12 cellular contexts compared by ENCODE assay signal in genomic region chr7:22723642-22724041, GRCh38. TPM values are rescaled to one million over a fixed set of nuclear protein-coding genes. Genes with fewer than 3 reads are reported as not detected.
DNase-seq lines count a peak whose midpoint lies in the region; ATAC-seq and TF ChIP-seq lines count a peak whose summit lies in the region.
"Had no signal": no experiment of that assay in that cellular context is flagged by ENCODE, and none has a peak within 500 bp of the region (broad histone marks: within the 10 kb centered on the region; RNA-seq: fewer than 3 reads in every experiment).

No MANE protein-coding gene starts in this region.

- POLR2A ChIA-PET in Caco-2 (lab: Charles Lee) = no interaction called here

- TF ChIP-seq CTCF in Caco-2 (IDR thresholded peaks at IDR 0.05; ENCODE audit: insufficient read depth in 1 of 2, low read depth in 1 of 2, low read length in 1 of 2, severe bottlenecking in 1 of 2, unreplicated experiment in 1 of 2) (no peak), gastroesophageal sphincter (IDR thresholded peaks at IDR 0.05) (no peak), psoas muscle (IDR thresholded peaks at IDR 0.05) (no peak)

- H3K9me3 ChIP-seq in Caco-2 = no peaks in the 10 kb centered on the region
- H3K9me3 ChIP-seq in gastroesophageal sphincter = no peaks in the 10 kb centered on the region
- H3K9me3 ChIP-seq in psoas muscle = no peaks in the 10 kb centered on the region

- no peaks in the 10 kb centered on the region for H3K9me3 Mint-ChIP-seq in Caco-2 (ENCODE audit: unreplicated experiment)
- H3K9me3 Mint-ChIP-seq: T-cell had no signal

- peak overlapping the region in 3 of 4 donors; percentile 61 to 80 (median 69) for H3K27ac ChIP-seq in gastroesophageal sphincter
- peak overlapping the region; percentile 56 for H3K27ac ChIP-seq in psoas muscle

- no TSS peak for BruUV-seq in Caco-2 (replicated peaks; lab: Mats Ljungman, UMichigan)

- intact Hi-C loops in Caco-2 (cut with micrococcal nuclease; ENCODE audit: unreplicated experiment) (no loop called here), psoas muscle (cut with DNase I) (loop anchor here in 1 of 2 donors (10.0 kb wide), 1 partner anchor 331 kb away; no protein-coding TSS in a partner anchor)

- no peak overlapping the region for H3K4me3 Mint-ChIP-seq in Caco-2 (ENCODE audit: unreplicated experiment)
- H3K4me3 Mint-ChIP-seq: T-cell had no signal

- peaks cover 8% of the 10 kb centered on the region for H3K4me1 Mint-ChIP-seq in Caco-2 (ENCODE audit: low read depth, unreplicated experiment)

- ATAC-seq in gastroesophageal sphincter (no peak), psoas muscle (no peak), GM21423 (IDR thresholded peaks at IDR 0.05; ENCODE audit: unreplicated experiment) (no peak), HG03039 (IDR thresholded peaks at IDR 0.05; ENCODE audit: unreplicated experiment) (no peak)
- ATAC-seq: esophagus mucosa, T-cell had no signal

- DNase-seq in Caco-2 (no peak), RPMI7951 (ENCODE audit: low read depth) (peak; percentile 21), psoas muscle (peak in 1 of 2 donors; percentile 58), NCI-H187 treated with DMSO at 0.1 percent for 48 hours (lab: John Stamatoyannopoulos, UW) (no peak), DMS79 (lab: John Stamatoyannopoulos, UW) (no peak)
- DNase-seq: activated CD8-positive, alpha-beta memory T cell treated with anti-CD3 and anti-CD28 coated beads for 24 hours; Calu3; T-cell had no signal

- 48 to 67% methylated on average over 1 to 4 of the region's 4 CpGs for WGBS in gastroesophageal sphincter (ENCODE audit: low coverage in 1 of 2), 2 donors
- 46 to 48% (median 48%) methylated on average over 4 of the region's 4 CpGs for WGBS in psoas muscle, 3 donors

- CTCF ChIA-PET in Caco-2 (lab: Charles Lee) = interaction anchor here (0.7 to 5.3 kb wide), 2 partner anchors 137 to 163 kb away, joined by 3 to 95 read pairs; no protein-coding TSS in a partner anchor

- no peaks in the 10 kb centered on the region for H3K27me3 Mint-ChIP-seq in Caco-2 (ENCODE audit: insufficient read depth, unreplicated experiment)

- H3K27me3 ChIP-seq in Caco-2 (replicated peaks; ENCODE audit: control insufficient read depth, insufficient read depth, low read length) (no peaks in the 10 kb centered on the region), gastroesophageal sphincter (no peaks in the 10 kb centered on the region), psoas muscle (ENCODE audit: insufficient read depth in 3 of 3, low read length in 2 of 3) (no peaks in the 10 kb centered on the region)

- no peak for TF ChIP-seq POLR2A in gastroesophageal sphincter (IDR thresholded peaks at IDR 0.05)

- H3K4me3 ChIP-seq in Caco-2 (ENCODE audit: low read depth, low read length) (no peak overlapping the region), gastroesophageal sphincter (no peak overlapping the region), psoas muscle (no peak overlapping the region)

- H3K27ac Mint-ChIP-seq in Caco-2 (ENCODE audit: unreplicated experiment) = peak overlapping the region; percentile 31
- H3K27ac Mint-ChIP-seq: T-cell had no signal

- peaks cover 14% of the 10 kb centered on the region for H3K4me1 ChIP-seq in Caco-2
- peaks cover 3 to 78% (median 29%) of the 10 kb centered on the region in 3 donors for H3K4me1 ChIP-seq in gastroesophageal sphincter
- peaks cover 41% of the 10 kb centered on the region for H3K4me1 ChIP-seq in psoas muscle

- no peaks in the 10 kb centered on the region for H3K36me3 Mint-ChIP-seq in Caco-2 (ENCODE audit: insufficient read depth, unreplicated experiment)
- H3K36me3 Mint-ChIP-seq: T-cell had no signal

- H3K36me3 ChIP-seq in Caco-2 (ENCODE audit: control insufficient read depth, insufficient read depth, low read length) (no peaks in the 10 kb centered on the region), gastroesophageal sphincter (no peaks in the 10 kb centered on the region), psoas muscle (ENCODE audit: insufficient read depth in 1 of 2, low read depth in 1 of 2) (no peaks in the 10 kb centered on the region)

- TF ChIP-seq EP300 in gastroesophageal sphincter (IDR thresholded peaks at IDR 0.05) = no peak

RNA-seq across cellular contexts. Expression of gene IL6, which starts 3.4 kb away (rescaled TPM):
- total RNA-seq in Caco-2 (2022) = not detected in 2 replicates
- total RNA-seq in RPMI7951 (2014; rRNA removed; shearing (Covaris generic)) = 11.4 and 14.3 TPM in 2 replicates
- 10 to 100 TPM in 1 of 4 donors, under 1 TPM in 1, not detected in 2; 0.85 to 27.9 TPM for total RNA-seq in gastroesophageal sphincter
- total RNA-seq in psoas muscle = 1 to 10 TPM in 2 of 4 donors, under 1 TPM in 1, not detected in 1; 0.99 to 4.6 (median 2.1) TPM
- polyA plus RNA-seq in psoas muscle = 1 to 10 TPM in 1 of 3 donors, under 1 TPM in 2; 0.51 to 4.1 (median 0.91) TPM
- total RNA-seq: esophagus mucosa had no signal
